Comparison of ENCODE assay signal across 1 cellular context in the genomic region with DNA sequence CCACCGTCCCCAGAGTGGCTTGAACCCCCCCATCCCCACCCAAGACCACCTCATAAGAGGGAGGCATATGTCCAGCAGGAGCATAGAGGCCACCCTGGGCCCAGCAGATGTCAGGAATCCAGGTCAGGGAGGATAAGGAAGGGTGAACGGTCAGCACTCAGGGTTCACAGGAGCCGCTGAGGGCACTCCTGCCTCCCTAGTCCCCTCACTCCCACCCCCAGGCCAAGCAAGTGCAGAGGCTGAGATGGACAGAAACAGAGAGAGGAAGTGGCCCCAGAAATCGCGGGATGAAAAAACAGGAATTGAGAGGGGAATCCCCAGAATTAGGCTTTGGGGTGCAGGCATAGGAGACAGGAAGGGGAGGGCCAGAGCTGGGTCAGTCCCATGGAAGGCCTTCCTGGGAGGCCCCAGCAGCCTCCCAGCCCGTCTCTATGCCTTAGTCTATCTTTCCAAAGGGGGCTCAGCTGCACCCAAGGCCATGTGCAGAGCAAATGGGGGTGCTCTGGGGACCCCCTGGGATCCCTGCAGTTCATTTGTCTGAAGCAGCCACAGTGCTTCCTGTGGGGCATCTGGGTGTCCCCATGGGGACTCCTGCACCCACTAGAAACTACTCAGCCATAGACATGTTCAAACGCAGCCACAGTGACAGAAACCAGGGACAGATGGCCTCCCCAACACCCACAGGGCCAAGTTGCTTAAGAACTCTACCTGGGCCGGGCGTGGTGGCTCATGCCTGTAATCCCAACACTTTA.
TF ChIP-seq lines count a peak whose summit lies in the region.

No MANE protein-coding gene starts in this region.

TF ChIP-seq in GM23338, 12 proteins besides CTCF, POLR2A, EP300 and RAD21:
- TF ChIP-seq, protein P1, sequence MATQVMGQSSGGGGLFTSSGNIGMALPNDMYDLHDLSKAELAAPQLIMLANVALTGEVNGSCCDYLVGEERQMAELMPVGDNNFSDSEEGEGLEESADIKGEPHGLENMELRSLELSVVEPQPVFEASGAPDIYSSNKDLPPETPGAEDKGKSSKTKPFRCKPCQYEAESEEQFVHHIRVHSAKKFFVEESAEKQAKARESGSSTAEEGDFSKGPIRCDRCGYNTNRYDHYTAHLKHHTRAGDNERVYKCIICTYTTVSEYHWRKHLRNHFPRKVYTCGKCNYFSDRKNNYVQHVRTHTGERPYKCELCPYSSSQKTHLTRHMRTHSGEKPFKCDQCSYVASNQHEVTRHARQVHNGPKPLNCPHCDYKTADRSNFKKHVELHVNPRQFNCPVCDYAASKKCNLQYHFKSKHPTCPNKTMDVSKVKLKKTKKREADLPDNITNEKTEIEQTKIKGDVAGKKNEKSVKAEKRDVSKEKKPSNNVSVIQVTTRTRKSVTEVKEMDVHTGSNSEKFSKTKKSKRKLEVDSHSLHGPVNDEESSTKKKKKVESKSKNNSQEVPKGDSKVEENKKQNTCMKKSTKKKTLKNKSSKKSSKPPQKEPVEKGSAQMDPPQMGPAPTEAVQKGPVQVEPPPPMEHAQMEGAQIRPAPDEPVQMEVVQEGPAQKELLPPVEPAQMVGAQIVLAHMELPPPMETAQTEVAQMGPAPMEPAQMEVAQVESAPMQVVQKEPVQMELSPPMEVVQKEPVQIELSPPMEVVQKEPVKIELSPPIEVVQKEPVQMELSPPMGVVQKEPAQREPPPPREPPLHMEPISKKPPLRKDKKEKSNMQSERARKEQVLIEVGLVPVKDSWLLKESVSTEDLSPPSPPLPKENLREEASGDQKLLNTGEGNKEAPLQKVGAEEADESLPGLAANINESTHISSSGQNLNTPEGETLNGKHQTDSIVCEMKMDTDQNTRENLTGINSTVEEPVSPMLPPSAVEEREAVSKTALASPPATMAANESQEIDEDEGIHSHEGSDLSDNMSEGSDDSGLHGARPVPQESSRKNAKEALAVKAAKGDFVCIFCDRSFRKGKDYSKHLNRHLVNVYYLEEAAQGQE (IDR thresholded peaks at IDR 0.05; ENCODE audit: unreplicated experiment): no peak
- TF ChIP-seq CREB1 (CRISPR knock-in tag; IDR thresholded peaks at IDR 0.05; ENCODE audit: low read depth): no peak
- TF ChIP-seq, protein P2, sequence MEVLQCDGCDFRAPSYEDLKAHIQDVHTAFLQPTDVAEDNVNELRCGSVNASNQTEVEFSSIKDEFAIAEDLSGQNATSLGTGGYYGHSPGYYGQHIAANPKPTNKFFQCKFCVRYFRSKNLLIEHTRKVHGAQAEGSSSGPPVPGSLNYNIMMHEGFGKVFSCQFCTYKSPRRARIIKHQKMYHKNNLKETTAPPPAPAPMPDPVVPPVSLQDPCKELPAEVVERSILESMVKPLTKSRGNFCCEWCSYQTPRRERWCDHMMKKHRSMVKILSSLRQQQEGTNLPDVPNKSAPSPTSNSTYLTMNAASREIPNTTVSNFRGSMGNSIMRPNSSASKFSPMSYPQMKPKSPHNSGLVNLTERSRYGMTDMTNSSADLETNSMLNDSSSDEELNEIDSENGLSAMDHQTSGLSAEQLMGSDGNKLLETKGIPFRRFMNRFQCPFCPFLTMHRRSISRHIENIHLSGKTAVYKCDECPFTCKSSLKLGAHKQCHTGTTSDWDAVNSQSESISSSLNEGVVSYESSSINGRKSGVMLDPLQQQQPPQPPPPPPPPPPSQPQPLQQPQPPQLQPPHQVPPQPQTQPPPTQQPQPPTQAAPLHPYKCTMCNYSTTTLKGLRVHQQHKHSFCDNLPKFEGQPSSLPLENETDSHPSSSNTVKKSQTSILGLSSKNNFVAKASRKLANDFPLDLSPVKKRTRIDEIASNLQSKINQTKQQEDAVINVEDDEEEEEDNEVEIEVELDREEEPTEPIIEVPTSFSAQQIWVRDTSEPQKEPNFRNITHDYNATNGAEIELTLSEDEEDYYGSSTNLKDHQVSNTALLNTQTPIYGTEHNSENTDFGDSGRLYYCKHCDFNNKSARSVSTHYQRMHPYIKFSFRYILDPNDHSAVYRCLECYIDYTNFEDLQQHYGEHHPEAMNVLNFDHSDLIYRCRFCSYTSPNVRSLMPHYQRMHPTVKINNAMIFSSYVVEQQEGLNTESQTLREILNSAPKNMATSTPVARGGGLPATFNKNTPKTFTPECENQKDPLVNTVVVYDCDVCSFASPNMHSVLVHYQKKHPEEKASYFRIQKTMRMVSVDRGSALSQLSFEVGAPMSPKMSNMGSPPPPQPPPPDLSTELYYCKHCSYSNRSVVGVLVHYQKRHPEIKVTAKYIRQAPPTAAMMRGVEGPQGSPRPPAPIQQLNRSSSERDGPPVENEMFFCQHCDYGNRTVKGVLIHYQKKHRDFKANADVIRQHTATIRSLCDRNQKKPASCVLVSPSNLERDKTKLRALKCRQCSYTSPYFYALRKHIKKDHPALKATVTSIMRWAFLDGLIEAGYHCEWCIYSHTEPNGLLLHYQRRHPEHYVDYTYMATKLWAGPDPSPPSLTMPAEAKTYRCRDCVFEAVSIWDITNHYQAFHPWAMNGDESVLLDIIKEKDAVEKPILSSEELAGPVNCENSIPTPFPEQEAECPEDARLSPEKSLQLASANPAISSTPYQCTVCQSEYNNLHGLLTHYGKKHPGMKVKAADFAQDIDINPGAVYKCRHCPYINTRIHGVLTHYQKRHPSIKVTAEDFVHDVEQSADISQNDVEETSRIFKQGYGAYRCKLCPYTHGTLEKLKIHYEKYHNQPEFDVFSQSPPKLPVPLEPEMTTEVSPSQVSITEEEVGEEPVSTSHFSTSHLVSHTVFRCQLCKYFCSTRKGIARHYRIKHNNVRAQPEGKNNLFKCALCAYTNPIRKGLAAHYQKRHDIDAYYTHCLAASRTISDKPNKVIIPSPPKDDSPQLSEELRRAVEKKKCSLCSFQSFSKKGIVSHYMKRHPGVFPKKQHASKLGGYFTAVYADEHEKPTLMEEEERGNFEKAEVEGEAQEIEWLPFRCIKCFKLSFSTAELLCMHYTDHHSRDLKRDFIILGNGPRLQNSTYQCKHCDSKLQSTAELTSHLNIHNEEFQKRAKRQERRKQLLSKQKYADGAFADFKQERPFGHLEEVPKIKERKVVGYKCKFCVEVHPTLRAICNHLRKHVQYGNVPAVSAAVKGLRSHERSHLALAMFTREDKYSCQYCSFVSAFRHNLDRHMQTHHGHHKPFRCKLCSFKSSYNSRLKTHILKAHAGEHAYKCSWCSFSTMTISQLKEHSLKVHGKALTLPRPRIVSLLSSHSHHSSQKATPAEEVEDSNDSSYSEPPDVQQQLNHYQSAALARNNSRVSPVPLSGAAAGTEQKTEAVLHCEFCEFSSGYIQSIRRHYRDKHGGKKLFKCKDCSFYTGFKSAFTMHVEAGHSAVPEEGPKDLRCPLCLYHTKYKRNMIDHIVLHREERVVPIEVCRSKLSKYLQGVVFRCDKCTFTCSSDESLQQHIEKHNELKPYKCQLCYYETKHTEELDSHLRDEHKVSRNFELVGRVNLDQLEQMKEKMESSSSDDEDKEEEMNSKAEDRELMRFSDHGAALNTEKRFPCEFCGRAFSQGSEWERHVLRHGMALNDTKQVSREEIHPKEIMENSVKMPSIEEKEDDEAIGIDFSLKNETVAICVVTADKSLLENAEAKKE (CRISPR knock-in tag; IDR thresholded peaks at IDR 0.05): no peak
- no peak for TF ChIP-seq ZNF114 (CRISPR knock-in tag; IDR thresholded peaks at IDR 0.05)
- no peak for TF ChIP-seq EZH2phosphoT487 (IDR thresholded peaks at IDR 0.05; ENCODE audit: unreplicated experiment)
- TF ChIP-seq, protein P3, sequence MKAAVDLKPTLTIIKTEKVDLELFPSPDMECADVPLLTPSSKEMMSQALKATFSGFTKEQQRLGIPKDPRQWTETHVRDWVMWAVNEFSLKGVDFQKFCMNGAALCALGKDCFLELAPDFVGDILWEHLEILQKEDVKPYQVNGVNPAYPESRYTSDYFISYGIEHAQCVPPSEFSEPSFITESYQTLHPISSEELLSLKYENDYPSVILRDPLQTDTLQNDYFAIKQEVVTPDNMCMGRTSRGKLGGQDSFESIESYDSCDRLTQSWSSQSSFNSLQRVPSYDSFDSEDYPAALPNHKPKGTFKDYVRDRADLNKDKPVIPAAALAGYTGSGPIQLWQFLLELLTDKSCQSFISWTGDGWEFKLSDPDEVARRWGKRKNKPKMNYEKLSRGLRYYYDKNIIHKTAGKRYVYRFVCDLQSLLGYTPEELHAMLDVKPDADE (IDR thresholded peaks at IDR 0.05): no peak
- TF ChIP-seq EZH2 (IDR thresholded peaks at IDR 0.05; ENCODE audit: low read depth, unreplicated experiment): no peak
- TF ChIP-seq POLR2AphosphoS5 (IDR thresholded peaks at IDR 0.05; ENCODE audit: low read depth): no peak
- TF ChIP-seq JUNB (IDR thresholded peaks at IDR 0.05; ENCODE audit: unreplicated experiment): no peak
- TF ChIP-seq STAT1 (IDR thresholded peaks at IDR 0.05; ENCODE audit: unreplicated experiment): no peak
- TF ChIP-seq NANOG (IDR thresholded peaks at IDR 0.05; ENCODE audit: borderline replicate concordance): no peak
- no peak for TF ChIP-seq ZNF331 (CRISPR knock-in tag; IDR thresholded peaks at IDR 0.05; ENCODE audit: low read depth)
